In the genomic region with DNA sequence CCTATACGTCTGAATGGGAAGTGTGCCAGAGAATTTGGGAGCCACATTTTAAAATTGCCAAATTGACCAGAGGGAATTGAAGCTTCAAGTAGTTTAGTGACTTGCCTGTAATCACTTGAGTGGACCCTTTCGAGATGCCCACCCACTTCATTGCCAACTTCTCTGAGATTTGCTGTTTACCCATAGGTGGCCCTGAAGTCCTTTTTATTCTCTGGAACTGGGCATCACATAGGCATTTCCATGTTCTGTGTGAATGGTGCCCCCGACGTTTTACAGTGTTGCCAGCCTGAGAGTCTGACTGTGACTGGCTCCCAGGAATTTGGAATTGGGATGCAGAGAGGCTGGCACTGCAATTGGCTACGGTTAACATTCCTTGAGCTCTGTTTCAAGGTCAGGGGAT, we compare ENCODE assay signal across 8 cellular contexts.
"Had no signal": no experiment of that assay in that cellular context is flagged by ENCODE, and none has a peak within 500 bp of the region (broad histone marks: within the 10 kb centered on the region; RNA-seq: fewer than 3 reads in every experiment).

No MANE protein-coding gene starts in this region.

- H3K4me3 ChIP-seq: GM12878 had no signal

- DNase-seq: GDM1, GF-D8 had no signal

- ATAC-seq: GM12878 had no signal

- FAIRE-seq: G401.6, GM12878, GM12891, GM12892, GM18507, GM19239 had no signal
